21 cellular contexts compared by ENCODE assay signal in the genomic region with DNA sequence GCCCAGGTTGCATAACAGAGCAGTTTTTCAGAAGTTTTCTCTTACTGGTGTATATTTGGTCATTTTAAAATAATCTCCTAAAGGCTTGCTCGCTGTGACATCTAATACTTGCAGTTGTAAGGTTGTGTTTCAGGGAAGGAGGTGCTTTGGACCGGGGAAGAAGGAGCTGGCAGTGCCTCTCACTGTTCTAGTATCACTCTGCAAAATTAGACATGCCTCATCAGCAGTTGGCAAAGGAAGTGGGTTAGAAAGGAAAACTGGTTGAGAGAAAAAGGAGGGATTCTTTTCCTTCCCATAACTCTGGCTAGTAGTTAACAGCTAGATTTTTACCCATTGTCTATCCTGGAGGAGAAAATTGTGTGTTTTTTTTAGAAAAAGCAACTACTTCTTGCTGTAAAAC. TPM values are rescaled to one million over a fixed set of nuclear protein-coding genes. Genes with fewer than 3 reads are reported as not detected.
DNase-seq lines count a peak whose midpoint lies in the region; ATAC-seq and TF ChIP-seq lines count a peak whose summit lies in the region.
"Had no signal": no experiment of that assay in that cellular context is flagged by ENCODE, and none has a peak within 500 bp of the region (broad histone marks: within the 10 kb centered on the region; RNA-seq: fewer than 3 reads in every experiment).

No MANE protein-coding gene starts in this region.

- H4K20me1 ChIP-seq in mammary epithelial cell (ENCODE audit: insufficient read depth, low read length) = no peaks in the 10 kb centered on the region

- in situ Hi-C loops in mammary epithelial cell (cut with MboI; ENCODE audit: low sequenced_read_pairs in 2 of 2) = no loop called here
- in situ Hi-C loops in Panc1 (cut with HindIII; ENCODE audit: low pct_unique_long_range_greater_than_20kb, low sequenced_read_pairs) = no loop called here

- CTCF ChIA-PET in mammary epithelial cell (lab: Charles Lee; ENCODE audit: low non-redundant PET) = no interaction called here
- CTCF ChIA-PET in MCF 10A (lab: Yijun Ruan, JAX) = interaction anchor here (0.6 kb wide), 1 partner anchor 35 kb away, joined by 4 read pairs; no protein-coding TSS in a partner anchor
- CTCF ChIA-PET in Panc1 (lab: Charles Lee) = no interaction called here

- peaks cover 95% of the 10 kb centered on the region for H3K79me2 ChIP-seq in mammary epithelial cell (ENCODE audit: insufficient read depth, low read length)

- peaks cover 5% of the 10 kb centered on the region for H3K4me1 Mint-ChIP-seq in MCF 10A (ENCODE audit: insufficient read depth, unreplicated experiment)

- TF ChIP-seq CTCF in mammary epithelial cell (conservative IDR thresholded peaks at IDR 0.05 in 1 of 2, IDR thresholded peaks at IDR 0.05 in 1 of 2; ENCODE audit: extremely low read depth in 1 of 2, insufficient read depth in 1 of 2, low read depth in 1 of 2, low read length in 2 of 2) = no peak
- TF ChIP-seq CTCF in MCF 10A (IDR thresholded peaks at IDR 0.05; ENCODE audit: unreplicated experiment) = no peak
- TF ChIP-seq CTCF in Panc1 (IDR thresholded peaks at IDR 0.05) = no peak
- no peak for TF ChIP-seq CTCF in psoas muscle (IDR thresholded peaks at IDR 0.05)
- no peak for TF ChIP-seq CTCF in foreskin fibroblast (IDR thresholded peaks at IDR 0.05; ENCODE audit: low read depth, low read length)

- H2AFZ ChIP-seq in mammary epithelial cell (ENCODE audit: low read depth, low read length) = no peak overlapping the region

- intact Hi-C loops in mammary epithelial cell (cut with micrococcal nuclease) (no loop called here), MCF 10A (cut with micrococcal nuclease) (no loop called here), Panc1 (cut with micrococcal nuclease; ENCODE audit: unreplicated experiment) (no loop called here), psoas muscle (cut with DNase I) (no loop called here)

- H3K9me3 ChIP-seq in mammary epithelial cell (replicated peaks; ENCODE audit: insufficient read depth, low read length) (no peaks in the 10 kb centered on the region), Panc1 (ENCODE audit: control insufficient read depth, insufficient read depth, low read depth, low read length) (no peaks in the 10 kb centered on the region), psoas muscle (no peaks in the 10 kb centered on the region)
- H3K9me3 ChIP-seq: BLaER1, gastroesophageal sphincter, SK-N-SH, testis, uterus had no signal

- H3K9me3 Mint-ChIP-seq in MCF 10A (ENCODE audit: unreplicated experiment) = no peaks in the 10 kb centered on the region
- H3K9me3 Mint-ChIP-seq in activated naive CD4-positive, alpha-beta T cell treated with anti-CD3 and anti-CD28 coated beads, Interleukin-2, amount 50 U/mL, for 72 hours = no peaks in the 10 kb centered on the region
- H3K9me3 Mint-ChIP-seq: central memory CD8-positive, alpha-beta T cell; naive thymus-derived CD4-positive, alpha-beta T cell had no signal

- H3K4me1 ChIP-seq in mammary epithelial cell (ENCODE audit: insufficient read depth, low read length) = no peaks in the 10 kb centered on the region
- peaks cover 3% of the 10 kb centered on the region for H3K4me1 ChIP-seq in Panc1 (ENCODE audit: control insufficient read depth, insufficient read depth, low read length)
- peaks cover 63% of the 10 kb centered on the region for H3K4me1 ChIP-seq in psoas muscle
- H3K4me1 ChIP-seq: testis, uterus had no signal

- no peak overlapping the region for H3K4me2 ChIP-seq in mammary epithelial cell (ENCODE audit: insufficient read depth, low read depth, low read length)
- H3K4me2 ChIP-seq: BLaER1, SK-N-SH had no signal

- H3K9ac ChIP-seq in mammary epithelial cell (ENCODE audit: insufficient read depth, low read length) = no peak overlapping the region
- H3K9ac ChIP-seq: BLaER1, SK-N-SH had no signal

- H3K4me3 ChIP-seq in mammary epithelial cell (replicated peaks in 1 of 3; ENCODE audit: insufficient read depth in 1 of 3, low read depth in 2 of 3, low read length in 3 of 3) (no peak overlapping the region), Panc1 (ENCODE audit: low read depth in 2 of 2, low read length in 2 of 2) (no peak overlapping the region), psoas muscle (peak overlapping the region; percentile 25), foreskin fibroblast (ENCODE audit: low read depth in 1 of 2, low read length in 2 of 2) (no peak overlapping the region)
- H3K4me3 ChIP-seq: BLaER1, gastroesophageal sphincter, testis, uterus had no signal

- H3K36me3 Mint-ChIP-seq in MCF 10A (ENCODE audit: insufficient read depth, unreplicated experiment) = peaks cover 62% of the 10 kb centered on the region
- H3K36me3 Mint-ChIP-seq in activated naive CD4-positive, alpha-beta T cell treated with anti-CD3 and anti-CD28 coated beads, Interleukin-2, amount 50 U/mL, for 72 hours = peaks cover 14 to 40% of the 10 kb centered on the region in 2 donors

- H3K27me3 Mint-ChIP-seq in MCF 10A (ENCODE audit: insufficient read depth, unreplicated experiment) = no peaks in the 10 kb centered on the region
- H3K27me3 Mint-ChIP-seq: central memory CD8-positive, alpha-beta T cell; naive thymus-derived CD4-positive, alpha-beta T cell had no signal

- DNase-seq in mammary epithelial cell (peak; percentile 6), MCF 10A (ENCODE audit: unreplicated experiment) (no peak), Panc1 (ENCODE audit: low read depth, low spot score) (no peak), psoas muscle (no peak), foreskin fibroblast (no peak)
- no peak for DNase-seq in activated naive CD4-positive, alpha-beta T cell treated with anti-CD3 and anti-CD28 coated beads, Interleukin-2, amount 50 U/mL, for 72 hours (ENCODE audit: low spot score in 2 of 2)
- DNase-seq: effector CD4-positive, alpha-beta T cell; erythroblast; kidney glomerular epithelial cell; naive thymus-derived CD4-positive, alpha-beta T cell; NCI-H1105; NCI-H2029; NK-92 treated with Interleukin-12 subunit alpha and Interleukin-12 subunit beta, amount 100 ng/mL, for 24 hours; SK-N-SH; testis; uterus had no signal

- H3K27ac Mint-ChIP-seq in MCF 10A (ENCODE audit: low read depth, unreplicated experiment) = no peak overlapping the region
- peak overlapping the region in 1 of 2 donors; percentile 9 for H3K27ac Mint-ChIP-seq in activated naive CD4-positive, alpha-beta T cell treated with anti-CD3 and anti-CD28 coated beads, Interleukin-2, amount 50 U/mL, for 72 hours

- no peak for ATAC-seq in Panc1
- peak; percentile 80 to 91 (median 84) for ATAC-seq in psoas muscle
- no peak for ATAC-seq in activated naive CD4-positive, alpha-beta T cell treated with anti-CD3 and anti-CD28 coated beads, Interleukin-2, amount 50 U/mL, for 72 hours
- ATAC-seq in HG03039 (IDR thresholded peaks at IDR 0.05; ENCODE audit: unreplicated experiment) = no peak
- ATAC-seq: gastroesophageal sphincter; naive thymus-derived CD4-positive, alpha-beta T cell had no signal

- no peaks in the 10 kb centered on the region for H3K27me3 ChIP-seq in mammary epithelial cell (ENCODE audit: insufficient read depth, low read length)
- H3K27me3 ChIP-seq in Panc1 (ENCODE audit: control insufficient read depth, insufficient read depth, low read length) = no peaks in the 10 kb centered on the region
- no peaks in the 10 kb centered on the region for H3K27me3 ChIP-seq in psoas muscle (ENCODE audit: insufficient read depth in 3 of 3, low read length in 2 of 3)
- H3K27me3 ChIP-seq: BLaER1, gastroesophageal sphincter, testis, uterus had no signal

- no peak overlapping the region for H3K4me3 Mint-ChIP-seq in MCF 10A (ENCODE audit: unreplicated experiment)
- H3K4me3 Mint-ChIP-seq: central memory CD8-positive, alpha-beta T cell; naive thymus-derived CD4-positive, alpha-beta T cell had no signal

- WGBS in mammary epithelial cell (ENCODE audit: low coverage, missing lambda C conversion rate) = 17% methylated on average over 2 of the region's 2 CpGs
- WGBS in psoas muscle, 3 donors = 19 to 29% (median 27%) methylated on average over 2 of the region's 2 CpGs

- no peak overlapping the region for H3K27ac ChIP-seq in mammary epithelial cell (ENCODE audit: insufficient read depth, low read depth, low read length)
- H3K27ac ChIP-seq in Panc1 (ENCODE audit: low read length) = no peak overlapping the region
- peak overlapping the region; percentile 8 for H3K27ac ChIP-seq in cingulate gyrus (ENCODE audit: low read depth, low read length)
- peak overlapping the region; percentile 60 for H3K27ac ChIP-seq in psoas muscle
- H3K27ac ChIP-seq: BLaER1, gastroesophageal sphincter, testis, uterus had no signal

- BruUV-seq in mammary epithelial cell (replicated peaks; lab: Mats Ljungman, UMichigan) = no TSS peak
- no TSS peak for BruUV-seq in MCF 10A (replicated peaks; lab: Mats Ljungman, UMichigan)
- BruUV-seq in Panc1 (replicated peaks; lab: Mats Ljungman, UMichigan) = TSS peak; percentile 15

- dilution Hi-C loops in mammary epithelial cell (cut with HindIII; ENCODE audit: low sequenced_read_pairs) = no loop called here

- POLR2A ChIA-PET in MCF 10A (lab: Yijun Ruan, JAX) (interaction anchor here (0.8 kb wide), 1 partner anchor 14 kb away, joined by 3 read pairs; no protein-coding TSS in a partner anchor), Panc1 (lab: Charles Lee) (no interaction called here)

- peaks cover 18% of the 10 kb centered on the region for H3K36me3 ChIP-seq in mammary epithelial cell (ENCODE audit: insufficient read depth, low read length)
- H3K36me3 ChIP-seq in Panc1 (ENCODE audit: control insufficient read depth, insufficient read depth, low read length) = peaks cover 2% of the 10 kb centered on the region; the same call in 1 of the 2 replicates
- H3K36me3 ChIP-seq in psoas muscle (ENCODE audit: insufficient read depth in 1 of 2, low read depth in 1 of 2) = peaks cover 0 to 27% of the 10 kb centered on the region in 2 donors
- H3K36me3 ChIP-seq: uterus had no signal

RNA-seq across cellular contexts. Expression of a gene that starts 34.8 kb away (rescaled TPM):
- total RNA-seq in mammary epithelial cell (10 to 100 TPM; 53.5 to 54.9 TPM), MCF 10A (2022) (41.2 and 49.2 TPM in 2 replicates), Panc1 (2021; ENCODE audit: unreplicated experiment) (60.6 TPM), psoas muscle (10 to 100 TPM; 65.1 to 97.1 (median 88.8) TPM)
- polyA plus RNA-seq in mammary epithelial cell (47.8 TPM), psoas muscle (100 to 1,000 TPM in 1 of 3 donors, 10 to 100 TPM in 2; 66.3 to 149 (median 76.8) TPM)
- polyA minus RNA-seq in mammary epithelial cell = 38.9 TPM
- polyA plus RNA-seq in Panc1 (2012; ENCODE audit: insufficient read length) = 44.1 TPM
- 10 to 100 TPM; 52.1 to 80.0 TPM for total RNA-seq in activated naive CD4-positive, alpha-beta T cell treated with anti-CD3 and anti-CD28 coated beads, Interleukin-2, amount 50 U/mL, for 72 hours

Comparison
In these comparisons a context has a peak if more than half of its experiments do, and no peak if none do; other contexts are left out.
1. H3K27ac ChIP-seq: peak in cingulate gyrus (single experiment) and psoas muscle (single experiment); none in mammary epithelial cell (single experiment) and Panc1 (single experiment).
2. ATAC-seq: peak in psoas muscle (4 of 4); none in Panc1 (single experiment), activated naive CD4-positive, alpha-beta T cell treated with anti-CD3 and anti-CD28 coated beads, Interleukin-2, amount 50 U/mL, for 72 hours (0 of 2) and HG03039 (single experiment).